Comparison of ENCODE assay signal across 1 cellular context in genomic region chr6:26205625-26206574, GRCh38.
TF ChIP-seq lines count a peak whose summit lies in the region.

No MANE protein-coding gene starts in this region.

TF ChIP-seq in HEK293, 187 proteins besides CTCF, POLR2A, EP300 and RAD21 (continued from another document and continues in another):
- TF ChIP-seq ZNF148 (tag by site-specific recombination; IDR thresholded peaks at IDR 0.05; ENCODE audit: borderline replicate concordance), result no peak
- no peak for TF ChIP-seq ZNF214 (tag by site-specific recombination; IDR thresholded peaks at IDR 0.05; ENCODE audit: borderline replicate concordance)
- TF ChIP-seq ZNF530 (tag by site-specific recombination; IDR thresholded peaks at IDR 0.05; ENCODE audit: low read depth), result no peak; the same call in 1 of the 2 replicates
- no peak for TF ChIP-seq ZNF140 (tag by site-specific recombination; IDR thresholded peaks at IDR 0.05)
- no peak for TF ChIP-seq ZNF791 (tag by site-specific recombination; IDR thresholded peaks at IDR 0.05)
- TF ChIP-seq ZSCAN4 (tag by site-specific recombination; IDR thresholded peaks at IDR 0.05), result no peak
- TF ChIP-seq ZNF398 (tag by site-specific recombination; IDR thresholded peaks at IDR 0.05), result no peak
- no peak for TF ChIP-seq ZNF211 (tag by site-specific recombination; IDR thresholded peaks at IDR 0.05; ENCODE audit: low read depth)
- no peak for TF ChIP-seq ZNF155 (tag by site-specific recombination; IDR thresholded peaks at IDR 0.05)
- TF ChIP-seq SETDB1 (IDR thresholded peaks at IDR 0.05; ENCODE audit: insufficient read length, low read length), result no peak
- no peak for TF ChIP-seq ZNF426 (tag by site-specific recombination; IDR thresholded peaks at IDR 0.05)
- TF ChIP-seq PRDM6 (tag by site-specific recombination; IDR thresholded peaks at IDR 0.05), result no peak
- no peak for TF ChIP-seq ZSCAN16 (tag by site-specific recombination; IDR thresholded peaks at IDR 0.05)
- TF ChIP-seq PBX3 (CRISPR knock-in tag; IDR thresholded peaks at IDR 0.05), result no peak
- no peak for TF ChIP-seq FEZF1 (tag by site-specific recombination; IDR thresholded peaks at IDR 0.05)
- no peak for TF ChIP-seq ZFP37 (tag by site-specific recombination; IDR thresholded peaks at IDR 0.05)
- no peak for TF ChIP-seq ZNF133 (tag by site-specific recombination; IDR thresholded peaks at IDR 0.05)
- no peak for TF ChIP-seq KLF8 (tag by site-specific recombination; IDR thresholded peaks at IDR 0.05)
- TF ChIP-seq ZNF354C (tag by site-specific recombination; IDR thresholded peaks at IDR 0.05; ENCODE audit: borderline replicate concordance, low read depth), result no peak
- no peak for TF ChIP-seq PRDM10 (tag by site-specific recombination; IDR thresholded peaks at IDR 0.05)
- no peak for TF ChIP-seq ZNF324 (tag by site-specific recombination; IDR thresholded peaks at IDR 0.05)
- TF ChIP-seq ZNF518A (tag by site-specific recombination; conservative IDR thresholded peaks at IDR 0.05; ENCODE audit: low read depth), result no peak
- no peak for TF ChIP-seq ZNF433 (tag by site-specific recombination; IDR thresholded peaks at IDR 0.05; ENCODE audit: low read depth)
- no peak for TF ChIP-seq ZNF157 (tag by site-specific recombination; IDR thresholded peaks at IDR 0.05)
- TF ChIP-seq PATZ1 (tag by site-specific recombination; IDR thresholded peaks at IDR 0.05), result no peak
- TF ChIP-seq ZNF580 (tag by site-specific recombination; IDR thresholded peaks at IDR 0.05), result no peak
- TF ChIP-seq IKZF3 (tag by site-specific recombination; IDR thresholded peaks at IDR 0.05), result no peak
- TF ChIP-seq TRIM28 (IDR thresholded peaks at IDR 0.05; ENCODE audit: borderline replicate concordance, low read length), result no peak
- no peak for TF ChIP-seq OSR2 (tag by site-specific recombination; IDR thresholded peaks at IDR 0.05)
- no peak for TF ChIP-seq ZNF473 (tag by site-specific recombination; IDR thresholded peaks at IDR 0.05)
- TF ChIP-seq ZBTB1 (tag by site-specific recombination; IDR thresholded peaks at IDR 0.05), result no peak
- peak; percentile 75 for TF ChIP-seq ZBTB17 (tag by site-specific recombination; IDR thresholded peaks at IDR 0.05)
- no peak for TF ChIP-seq ZNF558 (tag by site-specific recombination; IDR thresholded peaks at IDR 0.05)
- no peak for TF ChIP-seq ZNF645 (tag by site-specific recombination; IDR thresholded peaks at IDR 0.05)
